In the genomic region with DNA sequence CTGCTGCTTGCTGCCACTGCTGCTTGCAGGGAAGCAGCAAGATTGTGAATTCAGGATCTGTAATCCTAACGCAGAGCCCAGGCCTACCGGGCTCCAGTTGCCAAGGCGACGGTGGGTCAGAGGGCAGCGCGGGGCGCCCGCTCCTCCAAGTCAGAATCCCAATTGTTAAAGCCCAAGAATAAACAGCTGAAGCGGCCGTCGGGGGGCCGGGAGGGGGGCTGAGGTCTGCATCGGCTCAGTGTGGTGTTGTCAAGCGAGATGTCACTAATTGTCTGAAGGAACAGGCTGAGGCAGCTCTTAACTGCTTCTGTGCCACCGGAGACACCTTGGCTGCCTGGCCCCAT, we compare ENCODE assay signal across 10 cellular contexts. TPM values are rescaled to one million over a fixed set of nuclear protein-coding genes. Genes with fewer than 3 reads are reported as not detected.
DNase-seq lines count a peak whose midpoint lies in the region; ATAC-seq and TF ChIP-seq lines count a peak whose summit lies in the region.
"Had no signal": no experiment of that assay in that cellular context is flagged by ENCODE, and none has a peak within 500 bp of the region (broad histone marks: within the 10 kb centered on the region; RNA-seq: fewer than 3 reads in every experiment).

No MANE protein-coding gene starts in this region.

- H3K4me3 ChIP-seq in coronary artery (peak overlapping the region; percentile 25), muscle layer of colon (ENCODE audit: low read depth in 1 of 2, low read length in 2 of 2) (peak overlapping the region in 1 of 2 donors; percentile 45)

- H3K27me3 ChIP-seq in muscle layer of colon (ENCODE audit: control insufficient read depth in 1 of 2, insufficient read depth in 2 of 2, low read length in 2 of 2): no peaks in the 10 kb centered on the region

- ATAC-seq in esophagus mucosa: no peak

- H3K4me1 ChIP-seq in muscle layer of colon (ENCODE audit: insufficient read depth, low read length): peaks cover 97% of the 10 kb centered on the region

- CTCF ChIA-PET in RWPE1 (lab: Yijun Ruan, JAX): interaction anchor here (0.5 to 4.9 kb wide), 3 partner anchors 10 to 270 kb away, joined by 4 to 46 read pairs (median 4); no protein-coding TSS in a partner anchor

- H3K9me3 ChIP-seq in muscle layer of colon (ENCODE audit: low read length): no peaks in the 10 kb centered on the region

- no peaks in the 10 kb centered on the region for H3K36me3 ChIP-seq in muscle layer of colon (ENCODE audit: insufficient read depth, low read length)

- H3K27ac ChIP-seq in RWPE1 (peak overlapping the region; percentile 98), coronary artery (peak overlapping the region; percentile 92 to 98), muscle layer of colon (ENCODE audit: low read depth, low read length) (peak overlapping the region; percentile 94), temporal lobe (ENCODE audit: low read depth, low read length) (peak overlapping the region; percentile 40)

- no peak for DNase-seq in RWPE1 (ENCODE audit: low spot score)
- DNase-seq in coronary artery (ENCODE audit: low spot score): no peak
- no peak for DNase-seq in NCI-H1048 (lab: John Stamatoyannopoulos, UW)
- DNase-seq in activated naive CD4-positive, alpha-beta T cell (lab: John Stamatoyannopoulos, UW): no peak
- DNase-seq in GM20000 (ENCODE audit: low spot score): no peak
- DNase-seq: stimulated activated CD4-positive, alpha-beta T cell treated with anti-CD3 and anti-CD28 coated beads, Interleukin-4, amount 100 ng/mL, for 4 hours; T-helper 1 cell had no signal

- no peak for TF ChIP-seq CTCF in RWPE1 (conservative IDR thresholded peaks at IDR 0.05; ENCODE audit: low read depth)
- TF ChIP-seq CTCF in coronary artery (IDR thresholded peaks at IDR 0.05): no peak
- TF ChIP-seq CTCF in GM20000 (IDR thresholded peaks at IDR 0.05; ENCODE audit: extremely low read depth, missing control alignments): no peak

- POLR2A ChIA-PET in RWPE1 (lab: Yijun Ruan, JAX; ENCODE audit: low non-redundant PET): no interaction called here

- H3K9ac ChIP-seq in muscle layer of colon (ENCODE audit: low read length): no peak overlapping the region

RNA-seq across cellular contexts. Expression of a gene that starts 36.8 kb away (rescaled TPM):
- total RNA-seq in temporal lobe: 16.5 TPM
- total RNA-seq in esophagus mucosa: 51.7 TPM

Comparison
In these comparisons a context has a peak if more than half of its experiments do, and no peak if none do; other contexts are left out.
1. H3K27ac ChIP-seq: peak in every context shown above with its lines; median percentile 98 in RWPE1; 95 in coronary artery; 94 in muscle layer of colon; 40 in temporal lobe.